Comparison of ENCODE assay signal across 20 cellular contexts in genomic region chr21:16476056-16476850, GRCh38.
DNase-seq lines count a peak whose midpoint lies in the region; ATAC-seq, FAIRE-seq and TF ChIP-seq lines count a peak whose summit lies in the region.
"Had no signal": no experiment of that assay in that cellular context is flagged by ENCODE, and none has a peak within 500 bp of the region (broad histone marks: within the 10 kb centered on the region; RNA-seq: fewer than 3 reads in every experiment).

No MANE protein-coding gene starts in this region.

- no peaks in the 10 kb centered on the region for H3K23me2 ChIP-seq in H1 (ENCODE audit: low read depth, low read length)

- H2BK120ac ChIP-seq in H1 (replicated peaks; ENCODE audit: low read depth, low read length), result no peak overlapping the region

- H3K9me3 ChIP-seq in H1 (ENCODE audit: insufficient read depth in 2 of 2, low read depth in 1 of 2, low read length in 1 of 2) (no peaks in the 10 kb centered on the region; a peak in 1 of 4 replicates), esophagus squamous epithelium (no peaks in the 10 kb centered on the region)
- H3K9me3 ChIP-seq: A549, Caco-2, sigmoid colon had no signal

- H3K27me3 ChIP-seq in H1 (replicated peaks in 1 of 4; ENCODE audit: control insufficient read depth in 3 of 4, extremely low read depth in 1 of 4, insufficient read depth in 3 of 4, low read length in 3 of 4), result no peaks in the 10 kb centered on the region
- no peaks in the 10 kb centered on the region for H3K27me3 ChIP-seq in esophagus squamous epithelium
- H3K27me3 ChIP-seq: sigmoid colon had no signal

- no peak overlapping the region for H2BK15ac ChIP-seq in H1 (ENCODE audit: low read length)

- no peak overlapping the region for H2BK20ac ChIP-seq in H1 (ENCODE audit: low read length)

- no peaks in the 10 kb centered on the region for H3K79me1 ChIP-seq in H1 (ENCODE audit: low read depth, low read length)

- no peak for FAIRE-seq in H1 (lab: Jason Lieb, UNC)
- FAIRE-seq: A549 had no signal

- no peak overlapping the region for H3K56ac ChIP-seq in H1 (replicated peaks; ENCODE audit: insufficient read length, low read depth, low read length)

- CTCF ChIA-PET in H1 (lab: Charles Lee; ENCODE audit: partially characterized antibody), result interaction anchor here (0.6 kb wide), 1 partner anchor 21 kb away, joined by 3 read pairs; no protein-coding TSS in a partner anchor

- H3K18ac ChIP-seq in H1 (ENCODE audit: extremely low read depth, low read length), result no peak overlapping the region

- no peak for DNase-seq in Right ventricle myocardium superior
- DNase-seq in cardiac septum (ENCODE audit: low spot score), result no peak
- DNase-seq in H1 (ENCODE audit: low read depth in 1 of 2, low spot score in 2 of 2), result no peak
- DNase-seq in left kidney (ENCODE audit: low read depth, low spot score), result peak; percentile 2
- DNase-seq in activated T-cell treated with anti-CD3 and anti-CD28 coated beads, Interleukin-2, amount 50 U/mL, for 1 hour, result no peak
- no peak for DNase-seq in stimulated activated CD4-positive, alpha-beta T cell treated with anti-CD3 and anti-CD28 coated beads, Interleukin-4, amount 100 ng/mL, for 4 hours
- no peak for DNase-seq in GF-D8 (lab: John Stamatoyannopoulos, UW)
- no peak for DNase-seq in esophagus squamous epithelium (lab: John Stamatoyannopoulos, UW)
- DNase-seq: activated CD4-positive, alpha-beta T cell treated with anti-CD3 and anti-CD28 coated beads, Interleukin-2, amount 50 U/mL, for 48 hours; activated naive CD4-positive, alpha-beta T cell; anterior cingulate cortex; Caco-2; NCI-H1048; NCI-H526 treated with DMSO at 0.1 percent for 48 hours; SIG-M5; sigmoid colon; stimulated activated CD4-positive, alpha-beta T cell treated with anti-CD3 and anti-CD28 coated beads, Interleukin-1b, Interleukin-23, amount 100 ng/mL, for 48 hours had no signal

- H4K8ac ChIP-seq in H1 (ENCODE audit: extremely low read depth, insufficient read depth, low read length), result no peak overlapping the region

- H3K4me3 ChIP-seq in H1 (ENCODE audit: extremely low read depth in 1 of 4, insufficient read depth in 2 of 4, low read depth in 3 of 4, low read length in 4 of 4) (no peak overlapping the region), esophagus squamous epithelium (no peak overlapping the region)
- H3K4me3 ChIP-seq: A549, coronary artery, sigmoid colon had no signal

- ATAC-seq in Right ventricle myocardium superior (ENCODE audit: poor library complexity), result peak; percentile 36
- ATAC-seq: A549 had no signal

- POLR2A ChIA-PET in H1 (lab: Charles Lee; ENCODE audit: partially characterized antibody), result no interaction called here

- intact Hi-C loops in Right ventricle myocardium superior (cut with DNase I) (no loop called here), cardiac septum (cut with DNase I) (no loop called here), esophagus squamous epithelium (cut with DNase I) (no loop called here)

- H3K4me1 ChIP-seq in H1 (replicated peaks in 1 of 4; ENCODE audit: control insufficient read depth in 3 of 4, insufficient read depth in 4 of 4, low read length in 3 of 4) (no peaks in the 10 kb centered on the region), esophagus squamous epithelium (peaks cover 0 to 7% (median 0%) of the 10 kb centered on the region in 3 donors)
- H3K4me1 ChIP-seq: A549, Caco-2 had no signal

- H2BK12ac ChIP-seq in H1 (ENCODE audit: low read depth, low read length), result no peak overlapping the region

- no peak overlapping the region for H3K4ac ChIP-seq in H1 (replicated peaks; ENCODE audit: insufficient read length, low read depth, low read length)

- TF ChIP-seq EP300 in H1 (IDR thresholded peaks at IDR 0.05; ENCODE audit: borderline replicate concordance in 1 of 2, low read depth in 2 of 2, low read length in 2 of 2), result no peak

- TF ChIP-seq CTCF in H1 (IDR thresholded peaks at IDR 0.05; ENCODE audit: control extremely low read depth in 1 of 3, insufficient read depth in 1 of 3, low read depth in 1 of 3, low read length in 3 of 3) (no peak), esophagus squamous epithelium (IDR thresholded peaks at IDR 0.05) (no peak)

- no peaks in the 10 kb centered on the region for H3K79me2 ChIP-seq in H1 (ENCODE audit: control insufficient read depth in 1 of 2, insufficient read depth in 2 of 2, low read length in 2 of 2)

- H4K5ac ChIP-seq in H1 (ENCODE audit: insufficient read length, low read depth, low read length), result no peak overlapping the region

- 95% methylated on average over 2 of the region's 2 CpGs; no CpG with 5 or more reads in 1 of the 2 experiments for WGBS in H1 (ENCODE audit: extremely low coverage in 1 of 2, insufficient coverage in 1 of 2, insufficient read length in 1 of 2, insufficient replicate concordance in 2 of 2, low coverage in 1 of 2, low lambda C conversion rate in 2 of 2, missing lambda C conversion rate in 1 of 2), 2 experiments
- WGBS in esophagus squamous epithelium, 2 donors, result 35 to 45% methylated on average over 2 of the region's 2 CpGs

- TF ChIP-seq POLR2A in H1 (IDR thresholded peaks at IDR 0.05; ENCODE audit: control extremely low read depth in 1 of 2, low read depth in 2 of 2, low read length in 2 of 2), result no peak
- no peak for TF ChIP-seq POLR2A in esophagus squamous epithelium (IDR thresholded peaks at IDR 0.05)

- H3K14ac ChIP-seq in H1 (ENCODE audit: insufficient read length), result no peak overlapping the region

- no peaks in the 10 kb centered on the region for H3K36me3 ChIP-seq in H1 (ENCODE audit: control insufficient read depth in 2 of 4, insufficient read depth in 4 of 4, low read length in 3 of 4)
- H3K36me3 ChIP-seq in esophagus squamous epithelium, result no peaks in the 10 kb centered on the region
- H3K36me3 ChIP-seq: sigmoid colon had no signal

- TF ChIP-seq RAD21 in H1 (IDR thresholded peaks at IDR 0.05 in 1 of 2, conservative IDR thresholded peaks at IDR 0.05 in 1 of 2; ENCODE audit: low read depth in 2 of 2, low read length in 2 of 2), result no peak

- no peak overlapping the region for H3K23ac ChIP-seq in H1 (ENCODE audit: insufficient read length)

- no peak overlapping the region for H3K9ac ChIP-seq in H1 (replicated peaks in 1 of 4; ENCODE audit: extremely low read depth in 1 of 4, low read depth in 3 of 4, low read length in 3 of 4)
- H3K9ac ChIP-seq: KMS-11 had no signal

- no peak overlapping the region for H4K91ac ChIP-seq in H1 (replicated peaks; ENCODE audit: insufficient read length, low read length)

- no peaks in the 10 kb centered on the region for H4K20me1 ChIP-seq in H1 (replicated peaks in 1 of 2; ENCODE audit: control insufficient read depth in 1 of 2, insufficient read depth in 2 of 2, low read length in 2 of 2)

- H2BK5ac ChIP-seq in H1 (ENCODE audit: low read depth, low read length), result no peak overlapping the region

- H2AK5ac ChIP-seq in H1 (ENCODE audit: low read depth, low read length), result no peak overlapping the region

- H3K27ac ChIP-seq in H1 (ENCODE audit: low read depth, low read length) (no peak overlapping the region), esophagus squamous epithelium (peak overlapping the region in 1 of 4 donors; percentile 25)
- H3K27ac ChIP-seq: A549, KMS-11, sigmoid colon had no signal

- H2AFZ ChIP-seq in H1 (ENCODE audit: low read length), result 0 out of 2 replicates have a peak overlapping the region, but pooled peaks have one; percentile 30

- H3K4me2 ChIP-seq in H1 (ENCODE audit: insufficient read depth in 1 of 2, low read depth in 2 of 2, low read length in 2 of 2), result no peak overlapping the region
- H3K4me2 ChIP-seq: A549, KMS-11 had no signal

TF ChIP-seq in H1, 55 proteins besides CTCF, POLR2A, EP300 and RAD21:
- TF ChIP-seq POU5F1 (IDR thresholded peaks at IDR 0.05; ENCODE audit: low read depth, low read length), result no peak
- TF ChIP-seq GTF2F1 (IDR thresholded peaks at IDR 0.05; ENCODE audit: borderline replicate concordance, low read depth, low read length), result no peak
- no peak for TF ChIP-seq SP4 (IDR thresholded peaks at IDR 0.05; ENCODE audit: low read length)
- no peak for TF ChIP-seq SRF (IDR thresholded peaks at IDR 0.05; ENCODE audit: low read depth, low read length)
- TF ChIP-seq ATF3 (IDR thresholded peaks at IDR 0.05; ENCODE audit: insufficient read depth, low read depth, low read length), result no peak
- TF ChIP-seq KDM4A (IDR thresholded peaks at IDR 0.05; ENCODE audit: low read depth, low read length, severe bottlenecking), result no peak
- TF ChIP-seq JUND (IDR thresholded peaks at IDR 0.05; ENCODE audit: low read length), result no peak
- no peak for TF ChIP-seq MAFK (IDR thresholded peaks at IDR 0.05; ENCODE audit: low read depth, low read length)
- TF ChIP-seq FOSL1 (IDR thresholded peaks at IDR 0.05; ENCODE audit: insufficient read depth, low read depth, low read length), result no peak
- TF ChIP-seq NANOG (IDR thresholded peaks at IDR 0.05; ENCODE audit: insufficient read depth, low read depth, low read length, poor library complexity, severe bottlenecking), result no peak
- TF ChIP-seq HDAC2 (IDR thresholded peaks at IDR 0.05; ENCODE audit: borderline replicate concordance in 1 of 2, low read depth in 2 of 2, low read length in 2 of 2), result no peak
- no peak for TF ChIP-seq TAF7 (optimal IDR thresholded peaks at IDR 0.05; ENCODE audit: borderline replicate concordance, low read depth, low read length)
- TF ChIP-seq TEAD4 (IDR thresholded peaks at IDR 0.05; ENCODE audit: low read depth, low read length), result no peak
- TF ChIP-seq TCF12 (IDR thresholded peaks at IDR 0.05; ENCODE audit: low read depth, low read length), result no peak
- no peak for TF ChIP-seq ASH2L (IDR thresholded peaks at IDR 0.05; ENCODE audit: low read length)
